19 cellular contexts compared by ENCODE assay signal in the genomic region with DNA sequence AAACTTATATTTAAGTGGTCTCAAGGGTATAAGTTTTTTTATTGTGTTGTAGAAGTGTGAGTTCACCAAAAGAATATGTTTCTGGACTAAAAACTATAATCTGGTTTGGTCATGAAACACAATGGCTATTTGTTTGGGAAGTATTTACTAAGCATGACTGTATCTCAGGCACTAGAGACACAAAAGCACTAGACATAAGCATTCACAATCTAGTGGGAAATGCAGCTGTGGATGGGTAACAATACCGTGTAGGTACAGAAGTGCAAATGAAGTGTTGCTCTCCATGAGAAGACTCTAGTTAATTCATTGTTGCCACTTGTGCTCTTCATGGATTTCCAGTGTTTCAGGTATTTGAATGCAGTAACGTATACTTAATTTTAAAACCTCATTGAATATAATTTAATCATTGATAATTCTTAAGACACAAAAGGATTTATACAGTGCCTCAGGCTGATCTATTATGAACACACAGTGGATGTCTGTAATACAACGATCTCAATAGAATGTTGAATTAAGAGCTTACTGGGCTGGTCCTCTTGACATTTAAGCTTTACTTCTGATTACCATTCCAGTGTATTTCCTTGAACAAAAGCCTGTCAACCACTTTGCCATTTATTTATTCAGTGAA.
"Had no signal": no experiment of that assay in that cellular context is flagged by ENCODE, and none has a peak within 500 bp of the region (broad histone marks: within the 10 kb centered on the region; RNA-seq: fewer than 3 reads in every experiment).

No MANE protein-coding gene starts in this region.

- DNase-seq: activated CD4-positive, alpha-beta T cell treated with anti-CD3 and anti-CD28 coated beads for 4 hours; activated CD4-positive, alpha-beta T cell treated with anti-CD3 and anti-CD28 coated beads, Interleukin-2, amount 50 U/mL, for 4 hours; activated effector memory CD4-positive, alpha-beta T cell treated with Interleukin-2 at 50 U/mL for 16 hours; activated naive CD4-positive, alpha-beta T cell treated with Interleukin-2 at 50 U/mL for 16 hours; anterior cingulate cortex; dermis blood vessel endothelial cell; effector CD4-positive, alpha-beta T cell; hippocampal formation; midbrain; naive thymus-derived CD8-positive, alpha-beta T cell; nucleus accumbens; pancreas; psoas muscle; stimulated activated CD4-positive, alpha-beta T cell treated with anti-CD3 and anti-CD28 coated beads, Interleukin-1b, Interleukin-23, amount 100 ng/mL, for 48 hours; stimulated activated CD4-positive, alpha-beta T cell treated with anti-CD3 and anti-CD28 coated beads, Interleukin-4, amount 100 ng/mL, for 4 hours; stimulated activated CD8-positive, alpha-beta memory T cell treated with anti-CD3 and anti-CD28 coated beads, Interleukin-4, amount 100 ng/mL, for 48 hours; stimulated activated naive CD8-positive, alpha-beta T cell treated with anti-CD3 and anti-CD28 coated beads, Interleukin-15, amount 100 ng/mL, for 72 hours; substantia nigra; uterus had no signal
